Comparison of ENCODE assay signal across 11 cellular contexts in genomic region chr10:91944880-91945630, GRCh38. TPM values are rescaled to one million over a fixed set of nuclear protein-coding genes. Genes with fewer than 3 reads are reported as not detected.
DNase-seq lines count a peak whose midpoint lies in the region; ATAC-seq and TF ChIP-seq lines count a peak whose summit lies in the region.
"Had no signal": no experiment of that assay in that cellular context is flagged by ENCODE, and none has a peak within 500 bp of the region (broad histone marks: within the 10 kb centered on the region; RNA-seq: fewer than 3 reads in every experiment).

No MANE protein-coding gene starts in this region.

- TF ChIP-seq CTCF in foreskin keratinocyte (conservative IDR thresholded peaks at IDR 0.05) (no peak), mucosa of descending colon (IDR thresholded peaks at IDR 0.05) (no peak)

- no peaks in the 10 kb centered on the region for H3K27me3 ChIP-seq in foreskin keratinocyte
- H3K27me3 ChIP-seq: tibial artery had no signal

- intact Hi-C loops in mucosa of descending colon (cut with DNase I, micrococcal nuclease), result no loop called here

- no peaks in the 10 kb centered on the region for H3K9me3 ChIP-seq in mucosa of descending colon
- H3K9me3 ChIP-seq: lower lobe of right lung, tibial artery had no signal

- DNase-seq in ELR (ENCODE audit: low read depth) (peak; percentile 85), foreskin keratinocyte (peak; percentile 59 to 85), ureter (ENCODE audit: low spot score) (no peak), mucosa of descending colon (no peak), OCI-M2 (lab: John Stamatoyannopoulos, UW; ENCODE audit: unreplicated experiment) (no peak), iPS-NIHi11 (ENCODE audit: low spot score) (no peak)
- DNase-seq: H7, lower lobe of right lung, tibial artery had no signal

- H3K36me3 ChIP-seq in mucosa of descending colon (ENCODE audit: low read depth), result no peaks in the 10 kb centered on the region

- ATAC-seq in GM21717 (IDR thresholded peaks at IDR 0.05; ENCODE audit: unreplicated experiment) (peak; percentile 52), SK-N-SH treated with all-trans-retinoic acid at 6 μM for 48 hours (peak; percentile 39; the same call in 2 of the 3 replicates), foreskin keratinocyte (peak; percentile 79), mucosa of descending colon (no peak)
- ATAC-seq: lower lobe of right lung had no signal

- H3K4me1 ChIP-seq in foreskin keratinocyte (no peaks in the 10 kb centered on the region), mucosa of descending colon (ENCODE audit: low read depth) (no peaks in the 10 kb centered on the region)
- H3K4me1 ChIP-seq: lower lobe of right lung, tibial artery had no signal

- H3K27ac ChIP-seq in foreskin keratinocyte, result no peak overlapping the region
- H3K27ac ChIP-seq: lower lobe of right lung, tibial artery had no signal

- H3K4me3 ChIP-seq in mucosa of descending colon, result no peak overlapping the region
- H3K4me3 ChIP-seq: lower lobe of right lung, tibial artery had no signal

TF ChIP-seq in SK-N-SH treated with all-trans-retinoic acid at 6 μM for 48 hours, 23 proteins besides CTCF, POLR2A, EP300 and RAD21:
- TF ChIP-seq ZFP30 (CRISPR knock-in tag; IDR thresholded peaks at IDR 0.05) (no peak), ZNF70 (CRISPR knock-in tag; IDR thresholded peaks at IDR 0.05) (no peak), ISL1 (CRISPR knock-in tag; IDR thresholded peaks at IDR 0.05) (no peak), OSR1 (CRISPR knock-in tag; IDR thresholded peaks at IDR 0.05) (no peak), CREB5 (CRISPR knock-in tag; IDR thresholded peaks at IDR 0.05; ENCODE audit: low read depth) (no peak), GLIS3 (CRISPR knock-in tag; IDR thresholded peaks at IDR 0.05) (no peak), PATZ1 (CRISPR knock-in tag; IDR thresholded peaks at IDR 0.05; ENCODE audit: borderline replicate concordance) (no peak), SNAI2 (CRISPR knock-in tag; IDR thresholded peaks at IDR 0.05) (no peak), ESRRG (CRISPR knock-in tag; IDR thresholded peaks at IDR 0.05) (no peak), TOX (CRISPR knock-in tag; IDR thresholded peaks at IDR 0.05; ENCODE audit: borderline replicate concordance) (no peak), PPARA (CRISPR knock-in tag; IDR thresholded peaks at IDR 0.05; ENCODE audit: borderline replicate concordance) (no peak), CSDC2 (CRISPR knock-in tag; IDR thresholded peaks at IDR 0.05) (no peak), RARB (CRISPR knock-in tag; IDR thresholded peaks at IDR 0.05) (no peak), ARNTL (CRISPR knock-in tag; IDR thresholded peaks at IDR 0.05; ENCODE audit: borderline replicate concordance, low read depth) (no peak), BACH2 (CRISPR knock-in tag; IDR thresholded peaks at IDR 0.05; ENCODE audit: borderline replicate concordance) (no peak), ZC3H10 (CRISPR knock-in tag; IDR thresholded peaks at IDR 0.05) (no peak), CSRNP3 (CRISPR knock-in tag; IDR thresholded peaks at IDR 0.05) (no peak), ZNF565 (CRISPR knock-in tag; conservative IDR thresholded peaks at IDR 0.05; ENCODE audit: low read depth) (no peak)
- TF ChIP-seq, protein P1, sequence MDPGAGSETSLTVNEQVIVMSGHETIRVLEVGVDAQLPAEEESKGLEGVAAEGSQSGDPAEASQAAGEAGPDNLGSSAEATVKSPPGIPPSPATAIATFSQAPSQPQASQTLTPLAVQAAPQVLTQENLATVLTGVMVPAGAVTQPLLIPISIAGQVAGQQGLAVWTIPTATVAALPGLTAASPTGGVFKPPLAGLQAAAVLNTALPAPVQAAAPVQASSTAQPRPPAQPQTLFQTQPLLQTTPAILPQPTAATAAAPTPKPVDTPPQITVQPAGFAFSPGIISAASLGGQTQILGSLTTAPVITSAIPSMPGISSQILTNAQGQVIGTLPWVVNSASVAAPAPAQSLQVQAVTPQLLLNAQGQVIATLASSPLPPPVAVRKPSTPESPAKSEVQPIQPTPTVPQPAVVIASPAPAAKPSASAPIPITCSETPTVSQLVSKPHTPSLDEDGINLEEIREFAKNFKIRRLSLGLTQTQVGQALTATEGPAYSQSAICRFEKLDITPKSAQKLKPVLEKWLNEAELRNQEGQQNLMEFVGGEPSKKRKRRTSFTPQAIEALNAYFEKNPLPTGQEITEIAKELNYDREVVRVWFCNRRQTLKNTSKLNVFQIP (CRISPR knock-in tag; IDR thresholded peaks at IDR 0.05; ENCODE audit: borderline replicate concordance, low read depth), result no peak
- TF ChIP-seq, protein P2, sequence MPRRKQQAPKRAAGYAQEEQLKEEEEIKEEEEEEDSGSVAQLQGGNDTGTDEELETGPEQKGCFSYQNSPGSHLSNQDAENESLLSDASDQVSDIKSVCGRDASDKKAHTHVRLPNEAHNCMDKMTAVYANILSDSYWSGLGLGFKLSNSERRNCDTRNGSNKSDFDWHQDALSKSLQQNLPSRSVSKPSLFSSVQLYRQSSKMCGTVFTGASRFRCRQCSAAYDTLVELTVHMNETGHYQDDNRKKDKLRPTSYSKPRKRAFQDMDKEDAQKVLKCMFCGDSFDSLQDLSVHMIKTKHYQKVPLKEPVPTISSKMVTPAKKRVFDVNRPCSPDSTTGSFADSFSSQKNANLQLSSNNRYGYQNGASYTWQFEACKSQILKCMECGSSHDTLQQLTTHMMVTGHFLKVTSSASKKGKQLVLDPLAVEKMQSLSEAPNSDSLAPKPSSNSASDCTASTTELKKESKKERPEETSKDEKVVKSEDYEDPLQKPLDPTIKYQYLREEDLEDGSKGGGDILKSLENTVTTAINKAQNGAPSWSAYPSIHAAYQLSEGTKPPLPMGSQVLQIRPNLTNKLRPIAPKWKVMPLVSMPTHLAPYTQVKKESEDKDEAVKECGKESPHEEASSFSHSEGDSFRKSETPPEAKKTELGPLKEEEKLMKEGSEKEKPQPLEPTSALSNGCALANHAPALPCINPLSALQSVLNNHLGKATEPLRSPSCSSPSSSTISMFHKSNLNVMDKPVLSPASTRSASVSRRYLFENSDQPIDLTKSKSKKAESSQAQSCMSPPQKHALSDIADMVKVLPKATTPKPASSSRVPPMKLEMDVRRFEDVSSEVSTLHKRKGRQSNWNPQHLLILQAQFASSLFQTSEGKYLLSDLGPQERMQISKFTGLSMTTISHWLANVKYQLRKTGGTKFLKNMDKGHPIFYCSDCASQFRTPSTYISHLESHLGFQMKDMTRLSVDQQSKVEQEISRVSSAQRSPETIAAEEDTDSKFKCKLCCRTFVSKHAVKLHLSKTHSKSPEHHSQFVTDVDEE (CRISPR knock-in tag; IDR thresholded peaks at IDR 0.05), result no peak

RNA-seq across cellular contexts. Expression of gene BTAF1, which starts 21.5 kb away (rescaled TPM):
- total RNA-seq in foreskin keratinocyte, result 23.7 and 24.1 TPM in 2 replicates
- polyA plus RNA-seq in foreskin keratinocyte, result 2.4 and 3.1 TPM in 2 replicates
- total RNA-seq in ureter, result 55.4 TPM
- 10 to 100 TPM; 25.7 to 34.4 (median 27.0) TPM for total RNA-seq in mucosa of descending colon

RNA-seq across cellular contexts. Expression of gene FGFBP3, which starts 35.8 kb away (rescaled TPM):
- 0.20 and 0.32 TPM in 2 replicates for total RNA-seq in foreskin keratinocyte
- polyA plus RNA-seq in foreskin keratinocyte, result 0.29 and 0.42 TPM in 2 replicates
- 2.9 TPM for total RNA-seq in ureter
- 1 to 10 TPM in 2 of 3 donors, under 1 TPM in 1; 0.85 to 2.1 (median 1.0) TPM for total RNA-seq in mucosa of descending colon

Comparison
In these comparisons a context has a peak if more than half of its experiments do, and no peak if none do; other contexts are left out.
1. DNase-seq: peak in ELR (single experiment) and foreskin keratinocyte (2 of 2); none in ureter (single experiment), mucosa of descending colon (0 of 3), OCI-M2 (single experiment) and iPS-NIHi11 (single experiment).